Comparison of ENCODE assay signal across 12 cellular contexts in genomic region chr4:173379929-173380328, GRCh38. TPM values are rescaled to one million over a fixed set of nuclear protein-coding genes. Genes with fewer than 3 reads are reported as not detected.
"Had no signal": no experiment of that assay in that cellular context is flagged by ENCODE, and none has a peak within 500 bp of the region (broad histone marks: within the 10 kb centered on the region; RNA-seq: fewer than 3 reads in every experiment).

No MANE protein-coding gene starts in this region.

- H3K4me2 ChIP-seq: KMS-11 had no signal

- ATAC-seq: HCT116 had no signal

- H3K9ac ChIP-seq: GM23248, KMS-11 had no signal

- DNase-seq: GM23248, GOT3, IMR-90, Karpas-422, KBM-7 had no signal

- H3K27ac ChIP-seq: GM23248, KMS-11 had no signal

- H3K9me3 ChIP-seq: HAP-1 had no signal

- FAIRE-seq: H54, HTR-8/SVneo had no signal

- H2AFZ ChIP-seq: GM23248 had no signal

- H3K4me3 ChIP-seq: GM23248, HAP-1 had no signal

- H3K36me3 ChIP-seq: HAP-1 had no signal

RNA-seq across cellular contexts. Expression of gene SCRG1, which starts 19.0 kb away (rescaled TPM):
- total RNA-seq: HT-29, LHCN-M2 had no signal
